ENCODE assay signal across 1 cellular context in genomic region chr9:132837501-132838268, GRCh38.
TF ChIP-seq lines count a peak whose summit lies in the region.

No MANE protein-coding gene starts in this region.

TF ChIP-seq in HEK293, 187 proteins besides CTCF, POLR2A, EP300 and RAD21 (continued from another document):
- TF ChIP-seq, protein P1, sequence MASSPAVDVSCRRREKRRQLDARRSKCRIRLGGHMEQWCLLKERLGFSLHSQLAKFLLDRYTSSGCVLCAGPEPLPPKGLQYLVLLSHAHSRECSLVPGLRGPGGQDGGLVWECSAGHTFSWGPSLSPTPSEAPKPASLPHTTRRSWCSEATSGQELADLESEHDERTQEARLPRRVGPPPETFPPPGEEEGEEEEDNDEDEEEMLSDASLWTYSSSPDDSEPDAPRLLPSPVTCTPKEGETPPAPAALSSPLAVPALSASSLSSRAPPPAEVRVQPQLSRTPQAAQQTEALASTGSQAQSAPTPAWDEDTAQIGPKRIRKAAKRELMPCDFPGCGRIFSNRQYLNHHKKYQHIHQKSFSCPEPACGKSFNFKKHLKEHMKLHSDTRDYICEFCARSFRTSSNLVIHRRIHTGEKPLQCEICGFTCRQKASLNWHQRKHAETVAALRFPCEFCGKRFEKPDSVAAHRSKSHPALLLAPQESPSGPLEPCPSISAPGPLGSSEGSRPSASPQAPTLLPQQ (tag by site-specific recombination; IDR thresholded peaks at IDR 0.05): no peak
- no peak for TF ChIP-seq ZNF140 (tag by site-specific recombination; IDR thresholded peaks at IDR 0.05)
- TF ChIP-seq, protein P2, sequence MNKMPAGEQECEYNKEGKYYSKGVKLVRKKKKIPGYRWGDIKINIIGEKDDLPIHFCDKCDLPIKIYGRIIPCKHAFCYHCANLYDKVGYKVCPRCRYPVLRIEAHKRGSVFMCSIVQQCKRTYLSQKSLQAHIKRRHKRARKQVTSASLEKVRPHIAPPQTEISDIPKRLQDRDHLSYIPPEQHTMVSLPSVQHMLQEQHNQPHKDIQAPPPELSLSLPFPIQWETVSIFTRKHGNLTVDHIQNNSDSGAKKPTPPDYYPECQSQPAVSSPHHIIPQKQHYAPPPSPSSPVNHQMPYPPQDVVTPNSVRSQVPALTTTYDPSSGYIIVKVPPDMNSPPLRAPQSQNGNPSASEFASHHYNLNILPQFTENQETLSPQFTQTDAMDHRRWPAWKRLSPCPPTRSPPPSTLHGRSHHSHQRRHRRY (tag by site-specific recombination; IDR thresholded peaks at IDR 0.05): no peak
- TF ChIP-seq ZEB2 (tag by site-specific recombination; IDR thresholded peaks at IDR 0.05): no peak
